In genomic region chr1:206079130-206079529, GRCh38 we compare ENCODE assay signal across 23 cellular contexts.
DNase-seq lines count a peak whose midpoint lies in the region; ATAC-seq lines count a peak whose summit lies in the region.
"Had no signal": no experiment of that assay in that cellular context is flagged by ENCODE, and none has a peak within 500 bp of the region (broad histone marks: within the 10 kb centered on the region; RNA-seq: fewer than 3 reads in every experiment).

No MANE protein-coding gene starts in this region.

- ATAC-seq in GM21526 (IDR thresholded peaks at IDR 0.05; ENCODE audit: low FRiP score, unreplicated experiment) (no peak), HG03442 (IDR thresholded peaks at IDR 0.05; ENCODE audit: unreplicated experiment) (no peak), HG03432 (IDR thresholded peaks at IDR 0.05; ENCODE audit: unreplicated experiment) (no peak)
- ATAC-seq: GM23338 had no signal

- peak; percentile 72 for DNase-seq in SIG-M5 treated with dmso at 0.1 percent for 504 hours (lab: John Stamatoyannopoulos, UW; ENCODE audit: unreplicated experiment)
- DNase-seq in SIG-M5 (lab: John Stamatoyannopoulos, UW) = no peak
- DNase-seq in MV-4-11 (lab: John Stamatoyannopoulos, UW) = peak; percentile 64
- peak; percentile 31 for DNase-seq in OCI-M1 (lab: John Stamatoyannopoulos, UW)
- no peak for DNase-seq in KG1 (lab: John Stamatoyannopoulos, UW)
- DNase-seq: 8988T; ACHN; CD4-positive, CD25-positive, alpha-beta regulatory T cell; DMS153; DND-41; H9; MG63; NCI-H1105; NCI-H146; NCI-H2029; NCI-H526 treated with DMSO at 0.1 percent for 48 hours; Right ventricle myocardium superior; RPMI8226; T-helper 2 cell had no signal

Comparison
In these comparisons a context has a peak if more than half of its experiments do, and no peak if none do; other contexts are left out.
1. DNase-seq: peak in SIG-M5 treated with dmso at 0.1 percent for 504 hours (single experiment), MV-4-11 (single experiment) and OCI-M1 (single experiment); none in SIG-M5 (single experiment) and KG1 (single experiment).